8 cellular contexts compared by ENCODE assay signal in the genomic region with DNA sequence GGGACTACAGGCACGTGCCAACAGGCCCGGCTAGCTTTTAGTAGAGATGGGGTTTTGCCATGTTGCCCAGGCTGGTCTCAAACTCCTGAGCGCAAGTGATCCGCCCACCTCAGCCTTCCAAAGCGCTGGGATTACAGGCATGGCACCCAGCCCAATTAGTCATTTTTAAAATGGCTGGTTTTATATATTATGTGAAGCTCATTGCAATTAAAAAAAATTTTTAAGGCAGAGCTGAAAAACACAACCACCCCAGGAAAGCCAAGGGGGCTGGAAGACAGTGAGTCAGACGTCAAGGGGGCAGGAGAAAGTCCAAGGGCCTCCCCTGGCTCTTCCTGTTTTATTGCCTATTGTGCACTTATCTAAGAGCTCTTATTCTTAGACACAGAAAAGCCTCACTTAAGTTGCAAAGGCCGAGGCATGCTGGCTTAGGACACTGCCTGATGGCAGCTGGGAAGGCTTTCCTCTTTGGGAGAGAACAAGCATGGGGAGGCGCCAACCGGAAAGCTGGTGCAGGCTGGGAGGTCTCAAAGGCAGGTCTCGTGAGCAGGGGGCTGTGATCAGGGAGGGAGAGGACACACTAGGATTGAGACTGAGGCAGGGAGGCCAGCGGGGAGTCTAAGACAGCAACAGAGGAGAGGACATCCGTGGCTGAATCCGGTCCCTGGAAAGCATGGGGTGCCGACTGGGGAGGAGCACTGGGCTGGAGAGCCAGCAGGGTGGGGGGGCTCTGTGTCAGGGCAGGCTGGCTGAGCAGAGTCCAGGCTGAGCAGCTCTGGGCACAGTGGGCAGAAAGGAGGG. TPM values are rescaled to one million over a fixed set of nuclear protein-coding genes. Genes with fewer than 3 reads are reported as not detected.
A peak's percentile ranks its signal among the peaks of the same experiment; 100 is the strongest.
DNase-seq lines count a peak whose midpoint lies in the region; ATAC-seq and TF ChIP-seq lines count a peak whose summit lies in the region.

No MANE protein-coding gene starts in this region.

- no peak overlapping the region for H3K4me3 ChIP-seq in left lung

- DNase-seq in activated naive CD8-positive, alpha-beta T cell treated with anti-CD3 and anti-CD28 coated beads for 36 hours, result no peak
- DNase-seq in activated naive CD8-positive, alpha-beta T cell treated with anti-CD3 and anti-CD28 coated beads, Interleukin-2, amount 50 U/mL, for 24 hours, result no peak
- DNase-seq in left lung (peak in 1 of 2 donors; percentile 67), activated gamma-delta T cell treated with Interleukin-2 at 50 U/mL for 16 hours (no peak), NCI-H1417 treated with DMSO at 0.1 percent for 48 hours (lab: John Stamatoyannopoulos, UW) (no peak)

- H3K27me3 ChIP-seq in left lung, result no peaks in the 10 kb centered on the region

- peak overlapping the region; percentile 35 to 69 for H3K27ac ChIP-seq in left lung

- peaks cover 4% of the 10 kb centered on the region for H3K36me3 Mint-ChIP-seq in activated naive CD8-positive, alpha-beta T cell treated with anti-CD3 and anti-CD28 coated beads for 36 hours
- H3K36me3 Mint-ChIP-seq in activated naive CD8-positive, alpha-beta T cell treated with anti-CD3 and anti-CD28 coated beads, Interleukin-2, amount 50 U/mL, for 24 hours (ENCODE audit: low read depth), result no peaks in the 10 kb centered on the region
- no peaks in the 10 kb centered on the region for H3K36me3 Mint-ChIP-seq in brain

- no peak for TF ChIP-seq CTCF in brain (conservative IDR thresholded peaks at IDR 0.05)
- TF ChIP-seq CTCF in left lung (IDR thresholded peaks at IDR 0.05), result no peak

- intact Hi-C loops in left lung (cut with DNase I), result no loop called here

- no peaks in the 10 kb centered on the region for H3K27me3 Mint-ChIP-seq in activated naive CD8-positive, alpha-beta T cell treated with anti-CD3 and anti-CD28 coated beads for 36 hours
- H3K27me3 Mint-ChIP-seq in activated naive CD8-positive, alpha-beta T cell treated with anti-CD3 and anti-CD28 coated beads, Interleukin-2, amount 50 U/mL, for 24 hours, result no peaks in the 10 kb centered on the region
- H3K27me3 Mint-ChIP-seq in brain, result peaks cover 7% of the 10 kb centered on the region

- no peaks in the 10 kb centered on the region for H3K9me3 ChIP-seq in left lung

- peaks cover 25% of the 10 kb centered on the region for H3K4me1 Mint-ChIP-seq in activated naive CD8-positive, alpha-beta T cell treated with anti-CD3 and anti-CD28 coated beads for 36 hours
- H3K4me1 Mint-ChIP-seq in activated naive CD8-positive, alpha-beta T cell treated with anti-CD3 and anti-CD28 coated beads, Interleukin-2, amount 50 U/mL, for 24 hours, result peaks cover 37% of the 10 kb centered on the region
- H3K4me1 Mint-ChIP-seq in brain, result peaks cover 22% of the 10 kb centered on the region

- peaks cover 8 to 74% of the 10 kb centered on the region in 2 donors for H3K4me1 ChIP-seq in left lung

- H3K4me3 Mint-ChIP-seq in activated naive CD8-positive, alpha-beta T cell treated with anti-CD3 and anti-CD28 coated beads for 36 hours, result no peak overlapping the region
- H3K4me3 Mint-ChIP-seq in activated naive CD8-positive, alpha-beta T cell treated with anti-CD3 and anti-CD28 coated beads, Interleukin-2, amount 50 U/mL, for 24 hours, result no peak overlapping the region
- peak overlapping the region in 1 of 5 experiments; percentile 35 for H3K4me3 Mint-ChIP-seq in brain

- H3K36me3 ChIP-seq in left lung, result no peaks in the 10 kb centered on the region

- peaks cover 2% of the 10 kb centered on the region for H3K9me3 Mint-ChIP-seq in activated naive CD8-positive, alpha-beta T cell treated with anti-CD3 and anti-CD28 coated beads for 36 hours
- H3K9me3 Mint-ChIP-seq in activated naive CD8-positive, alpha-beta T cell treated with anti-CD3 and anti-CD28 coated beads, Interleukin-2, amount 50 U/mL, for 24 hours, result no peaks in the 10 kb centered on the region
- peaks cover 0 to 4% (median 0%) of the 10 kb centered on the region in 5 experiments for H3K9me3 Mint-ChIP-seq in brain

- H3K27ac Mint-ChIP-seq in activated naive CD8-positive, alpha-beta T cell treated with anti-CD3 and anti-CD28 coated beads for 36 hours, result peak overlapping the region; percentile 38
- H3K27ac Mint-ChIP-seq in activated naive CD8-positive, alpha-beta T cell treated with anti-CD3 and anti-CD28 coated beads, Interleukin-2, amount 50 U/mL, for 24 hours, result no peak overlapping the region
- H3K27ac Mint-ChIP-seq in brain, result peak overlapping the region in 4 of 5 experiments; percentile 63 to 96 (median 88)

- ATAC-seq in activated naive CD8-positive, alpha-beta T cell treated with anti-CD3 and anti-CD28 coated beads, Interleukin-2, amount 50 U/mL, for 24 hours, result no peak
- ATAC-seq in left lung, result peak; percentile 60
- no peak for ATAC-seq in HG02981 (IDR thresholded peaks at IDR 0.05; ENCODE audit: unreplicated experiment)
- ATAC-seq in GM21515 (IDR thresholded peaks at IDR 0.05; ENCODE audit: unreplicated experiment), result no peak

RNA-seq across cellular contexts. Expression of a gene that starts 11.1 kb away (rescaled TPM):
- total RNA-seq in activated naive CD8-positive, alpha-beta T cell treated with anti-CD3 and anti-CD28 coated beads for 36 hours, result 10 to 100 TPM; 47.9 to 50.7 TPM
- not detected for polyA plus RNA-seq in brain (ENCODE audit: insufficient read depth, low read depth, low replicate concordance)
- total RNA-seq in left lung, result 1 to 10 TPM; 4.8 to 6.3 TPM

RNA-seq across cellular contexts. Expression of a gene that starts 11.6 kb away (rescaled TPM):
- 1 to 10 TPM; 2.8 to 3.5 TPM for total RNA-seq in activated naive CD8-positive, alpha-beta T cell treated with anti-CD3 and anti-CD28 coated beads for 36 hours
- polyA plus RNA-seq in brain (ENCODE audit: insufficient read depth, low read depth, low replicate concordance), result 6.8 TPM
- 10 to 100 TPM; 12.4 to 12.8 TPM for total RNA-seq in left lung

RNA-seq across cellular contexts. Expression of a gene that starts 31.2 kb away (rescaled TPM):
- total RNA-seq in activated naive CD8-positive, alpha-beta T cell treated with anti-CD3 and anti-CD28 coated beads for 36 hours, result 100 to 1,000 TPM; 282 to 288 TPM
- 0.22 TPM for polyA plus RNA-seq in brain (ENCODE audit: insufficient read depth, low read depth, low replicate concordance)
- 10 to 100 TPM in 1 of 2 donors, 1 to 10 TPM in 1; 8.1 to 10.7 TPM for total RNA-seq in left lung

RNA-seq across cellular contexts. Expression of a gene that starts 49.0 kb away (rescaled TPM):
- total RNA-seq in activated naive CD8-positive, alpha-beta T cell treated with anti-CD3 and anti-CD28 coated beads for 36 hours, result 10 to 100 TPM; 13.0 to 14.4 TPM
- polyA plus RNA-seq in brain (ENCODE audit: insufficient read depth, low read depth, low replicate concordance), result 13.6 TPM
- total RNA-seq in left lung, result 10 to 100 TPM; 21.7 to 25.4 TPM

Comparison
In these comparisons a context has a peak if more than half of its experiments do, and no peak if none do; other contexts are left out.
1. RNA of a gene that starts 11.1 kb away (total RNA-seq): 47.9 to 50.7 TPM in activated naive CD8-positive, alpha-beta T cell treated with anti-CD3 and anti-CD28 coated beads for 36 hours; 4.8 to 6.3 TPM in left lung; every median in the first group is over 4 times any median in the second.
2. RNA of a gene that starts 31.2 kb away (total RNA-seq): 282 to 288 TPM in activated naive CD8-positive, alpha-beta T cell treated with anti-CD3 and anti-CD28 coated beads for 36 hours; 8.1 to 10.7 TPM in left lung; every median in the first group is over 10 times any median in the second.